28 cellular contexts compared by ENCODE assay signal in genomic region chr7:114102996-114103395, GRCh38.
"Had no signal": no experiment of that assay in that cellular context is flagged by ENCODE, and none has a peak within 500 bp of the region (broad histone marks: within the 10 kb centered on the region; RNA-seq: fewer than 3 reads in every experiment).

No MANE protein-coding gene starts in this region.

- H3K36me3 Mint-ChIP-seq: activated naive CD4-positive, alpha-beta T cell treated with anti-CD3 and anti-CD28 coated beads, Interleukin-2, amount 50 U/mL, for 24 hours; activated naive CD8-positive, alpha-beta T cell treated with anti-CD3 and anti-CD28 coated beads, Interleukin-2, amount 10 ng/mL, durations not matched to agents 7 days and 5 days had no signal

- H3K36me3 ChIP-seq: ascending aorta, breast epithelium, cardiac muscle cell, colonic mucosa, esophagus squamous epithelium, gastroesophageal sphincter, heart right ventricle, WERI-Rb-1 had no signal

- H3K4me1 ChIP-seq: breast epithelium, colonic mucosa had no signal

- DNase-seq: activated B cell treated with CpG ODN at 0.5 μM for 24 hours; activated CD4-positive, alpha-beta T cell treated with anti-CD3 and anti-CD28 coated beads for 48 hours; activated CD4-positive, alpha-beta T cell treated with anti-CD3 and anti-CD28 coated beads, Interleukin-2, amount 50 U/mL, for 1 hour; activated CD4-positive, alpha-beta T cell treated with anti-CD3 and anti-CD28 coated beads, Interleukin-2, amount 50 U/mL, for 48 hours; activated CD8-positive, alpha-beta memory T cell treated with anti-CD3 and anti-CD28 coated beads for 24 hours; activated CD8-positive, alpha-beta T cell treated with anti-CD3 and anti-CD28 coated beads for 36 hours; activated effector memory CD4-positive, alpha-beta T cell treated with Interleukin-2 at 50 U/mL for 16 hours; activated gamma-delta T cell treated with Interleukin-2 at 50 U/mL for 16 hours; activated naive CD4-positive, alpha-beta T cell treated with Interleukin-2 at 50 U/mL for 16 hours; activated naive CD8-positive, alpha-beta T cell treated with anti-CD3 and anti-CD28 coated beads, Interleukin-2, amount 10 ng/mL, durations not matched to agents 7 days and 5 days; activated T-cell treated with anti-CD3 and anti-CD28 coated beads, Interleukin-2, amount 50 U/mL, for 4 hours; central memory CD4-positive, alpha-beta T cell; cerebellar nuclear complex; colonic mucosa; effector memory CD4-positive, alpha-beta T cell; esophagus squamous epithelium; foreskin melanocyte; heart right ventricle; T-helper 2 cell; WERI-Rb-1 had no signal

- H3K27ac Mint-ChIP-seq: activated B cell treated with CpG ODN at 0.5 μM for 24 hours; activated CD8-positive, alpha-beta T cell treated with anti-CD3 and anti-CD28 coated beads for 36 hours; activated naive CD4-positive, alpha-beta T cell treated with anti-CD3 and anti-CD28 coated beads, Interleukin-2, amount 50 U/mL, for 24 hours; activated naive CD8-positive, alpha-beta T cell treated with anti-CD3 and anti-CD28 coated beads, Interleukin-2, amount 10 ng/mL, durations not matched to agents 7 days and 5 days; activated T-helper 17 cell treated with anti-CD3 and anti-CD28 coated beads, Interleukin-2, amount 50 U/mL, for 72 hours; brain had no signal

- H3K9me3 ChIP-seq: ascending aorta, breast epithelium, colonic mucosa, gastroesophageal sphincter had no signal

- H3K27ac ChIP-seq: breast epithelium, cardiac muscle cell, colonic mucosa, epithelial cell of prostate, esophagus squamous epithelium, gastroesophageal sphincter, heart right ventricle, WERI-Rb-1 had no signal

- H3K9me3 Mint-ChIP-seq: activated naive CD8-positive, alpha-beta T cell treated with anti-CD3 and anti-CD28 coated beads, Interleukin-2, amount 10 ng/mL, durations not matched to agents 7 days and 5 days; activated T-cell treated with anti-CD3 and anti-CD28 coated beads, Interleukin-2, amount 50 U/mL, for 4 hours; activated T-helper 17 cell treated with anti-CD3 and anti-CD28 coated beads, Interleukin-2, amount 50 U/mL, for 72 hours had no signal

- H3K27me3 ChIP-seq: ascending aorta, breast epithelium, cardiac muscle cell, colonic mucosa, esophagus squamous epithelium, gastroesophageal sphincter had no signal

- H3K4me1 Mint-ChIP-seq: activated B cell treated with CpG ODN at 0.5 μM for 24 hours; activated naive CD4-positive, alpha-beta T cell treated with anti-CD3 and anti-CD28 coated beads, Interleukin-2, amount 50 U/mL, for 24 hours; activated naive CD8-positive, alpha-beta T cell treated with anti-CD3 and anti-CD28 coated beads, Interleukin-2, amount 10 ng/mL, durations not matched to agents 7 days and 5 days; activated T-helper 17 cell treated with anti-CD3 and anti-CD28 coated beads, Interleukin-2, amount 50 U/mL, for 72 hours had no signal

- H3K4me3 Mint-ChIP-seq: activated B cell treated with CpG ODN at 0.5 μM for 24 hours; activated CD8-positive, alpha-beta T cell treated with anti-CD3 and anti-CD28 coated beads for 36 hours; activated naive CD4-positive, alpha-beta T cell treated with anti-CD3 and anti-CD28 coated beads, Interleukin-2, amount 50 U/mL, for 24 hours; activated naive CD8-positive, alpha-beta T cell treated with anti-CD3 and anti-CD28 coated beads, Interleukin-2, amount 10 ng/mL, durations not matched to agents 7 days and 5 days; activated T-cell treated with anti-CD3 and anti-CD28 coated beads, Interleukin-2, amount 50 U/mL, for 4 hours; activated T-helper 17 cell treated with anti-CD3 and anti-CD28 coated beads, Interleukin-2, amount 50 U/mL, for 72 hours; brain had no signal

- H3K4me3 ChIP-seq: ascending aorta, breast epithelium, cardiac muscle cell, colonic mucosa, esophagus squamous epithelium, gastroesophageal sphincter, heart right ventricle had no signal

- H3K27me3 Mint-ChIP-seq: activated naive CD4-positive, alpha-beta T cell treated with anti-CD3 and anti-CD28 coated beads, Interleukin-2, amount 50 U/mL, for 24 hours; activated naive CD8-positive, alpha-beta T cell treated with anti-CD3 and anti-CD28 coated beads, Interleukin-2, amount 10 ng/mL, durations not matched to agents 7 days and 5 days had no signal
